In genomic region chr20:31822421-31823330, GRCh38 we compare ENCODE assay signal across 8 cellular contexts. TPM values are rescaled to one million over a fixed set of nuclear protein-coding genes. Genes with fewer than 3 reads are reported as not detected.
A peak's percentile ranks its signal among the peaks of the same experiment; 100 is the strongest.
DNase-seq lines count a peak whose midpoint lies in the region; ATAC-seq lines count a peak whose summit lies in the region.

No MANE protein-coding gene starts in this region.

- DNase-seq in G401 (ENCODE audit: low spot score) (peak; percentile 80), NCI-H510A (lab: John Stamatoyannopoulos, UW) (peak; percentile 71), dermis blood vessel endothelial cell (peak; percentile 79), medulla oblongata (ENCODE audit: extremely low spot score) (peak; percentile 70)
- DNase-seq in activated CD4-positive, alpha-beta T cell treated with anti-CD3 and anti-CD28 coated beads, Interleukin-2, amount 50 U/mL, for 24 hours (ENCODE audit: low read depth in 1 of 2, low spot score in 1 of 2): peak; percentile 64 to 66
- DNase-seq in stimulated activated CD8-positive, alpha-beta memory T cell treated with anti-CD3 and anti-CD28 coated beads, Interleukin-15, amount 100 ng/mL, for 1 hour (ENCODE audit: low read depth): peak; percentile 66

- ATAC-seq in HG03135 (IDR thresholded peaks at IDR 0.05; ENCODE audit: unreplicated experiment): peak; percentile 83
- no peak for ATAC-seq in HG03439 (IDR thresholded peaks at IDR 0.05; ENCODE audit: unreplicated experiment)

- in situ Hi-C loops in G401 (cut with HindIII; ENCODE audit: low sequenced_read_pairs): no loop called here

RNA-seq across cellular contexts. Expression of gene MYLK2, which starts 3.5 kb away (rescaled TPM):
- 0.44 TPM in 1 of 2 replicates, not detected in the other for total RNA-seq in G401 (2014; rRNA removed; shearing (Covaris generic))
- total RNA-seq in dermis blood vessel endothelial cell: 8.5 and 8.7 TPM in 2 replicates

RNA-seq across cellular contexts. Expression of gene FOXS1, which starts 22.7 kb away (rescaled TPM):
- 3.4 and 9.5 TPM in 2 replicates for total RNA-seq in G401 (2014; rRNA removed; shearing (Covaris generic))
- 0.09 TPM in 1 of 2 replicates, not detected in the other for total RNA-seq in dermis blood vessel endothelial cell

RNA-seq across cellular contexts. Expression of gene DUSP15, which starts 47.7 kb away (rescaled TPM):
- 0.37 and 3.4 TPM in 2 replicates for total RNA-seq in G401 (2014; rRNA removed; shearing (Covaris generic))
- 0.14 and 0.34 TPM in 2 replicates for total RNA-seq in dermis blood vessel endothelial cell

RNA-seq across cellular contexts. Expression of gene TTLL9, which starts 47.8 kb away (rescaled TPM):
- 2.0 TPM in 1 of 2 replicates, not detected in the other for total RNA-seq in G401 (2014; rRNA removed; shearing (Covaris generic))
- 0.14 TPM in 1 of 2 replicates, not detected in the other for total RNA-seq in dermis blood vessel endothelial cell
